Comparison of ENCODE assay signal across 1 cellular context in the genomic region with DNA sequence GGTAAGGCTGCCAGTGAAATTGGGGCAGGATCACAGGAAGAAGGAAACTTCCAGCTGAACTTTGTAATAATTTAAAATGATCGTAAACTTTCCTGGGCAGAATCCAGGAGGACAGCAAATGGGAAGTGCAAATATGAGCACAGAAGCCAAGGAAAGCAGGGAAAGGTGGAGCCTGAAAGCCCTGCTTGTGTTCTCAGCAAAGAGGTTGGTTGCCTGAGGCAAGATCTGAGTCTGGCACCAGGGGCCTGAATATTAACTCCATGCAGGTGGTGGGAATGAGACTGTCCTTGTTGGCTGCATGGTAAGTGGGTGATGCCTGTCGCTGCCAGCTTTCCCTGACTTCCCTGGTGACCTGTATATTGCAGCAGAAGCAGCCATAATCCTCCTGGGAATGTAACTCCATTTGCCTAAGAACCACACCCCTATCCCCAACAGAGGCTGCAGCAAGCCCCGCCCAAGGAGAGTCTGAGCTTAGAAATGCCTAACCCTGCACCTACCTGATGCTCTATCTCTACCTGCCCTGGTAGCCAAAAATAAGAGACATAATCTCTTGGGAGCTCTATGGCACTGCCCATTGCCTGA.
TF ChIP-seq lines count a peak whose summit lies in the region.

No MANE protein-coding gene starts in this region.

TF ChIP-seq in GM23338, 12 proteins besides CTCF, POLR2A, EP300 and RAD21 (continued from another document):
- TF ChIP-seq, protein P1, sequence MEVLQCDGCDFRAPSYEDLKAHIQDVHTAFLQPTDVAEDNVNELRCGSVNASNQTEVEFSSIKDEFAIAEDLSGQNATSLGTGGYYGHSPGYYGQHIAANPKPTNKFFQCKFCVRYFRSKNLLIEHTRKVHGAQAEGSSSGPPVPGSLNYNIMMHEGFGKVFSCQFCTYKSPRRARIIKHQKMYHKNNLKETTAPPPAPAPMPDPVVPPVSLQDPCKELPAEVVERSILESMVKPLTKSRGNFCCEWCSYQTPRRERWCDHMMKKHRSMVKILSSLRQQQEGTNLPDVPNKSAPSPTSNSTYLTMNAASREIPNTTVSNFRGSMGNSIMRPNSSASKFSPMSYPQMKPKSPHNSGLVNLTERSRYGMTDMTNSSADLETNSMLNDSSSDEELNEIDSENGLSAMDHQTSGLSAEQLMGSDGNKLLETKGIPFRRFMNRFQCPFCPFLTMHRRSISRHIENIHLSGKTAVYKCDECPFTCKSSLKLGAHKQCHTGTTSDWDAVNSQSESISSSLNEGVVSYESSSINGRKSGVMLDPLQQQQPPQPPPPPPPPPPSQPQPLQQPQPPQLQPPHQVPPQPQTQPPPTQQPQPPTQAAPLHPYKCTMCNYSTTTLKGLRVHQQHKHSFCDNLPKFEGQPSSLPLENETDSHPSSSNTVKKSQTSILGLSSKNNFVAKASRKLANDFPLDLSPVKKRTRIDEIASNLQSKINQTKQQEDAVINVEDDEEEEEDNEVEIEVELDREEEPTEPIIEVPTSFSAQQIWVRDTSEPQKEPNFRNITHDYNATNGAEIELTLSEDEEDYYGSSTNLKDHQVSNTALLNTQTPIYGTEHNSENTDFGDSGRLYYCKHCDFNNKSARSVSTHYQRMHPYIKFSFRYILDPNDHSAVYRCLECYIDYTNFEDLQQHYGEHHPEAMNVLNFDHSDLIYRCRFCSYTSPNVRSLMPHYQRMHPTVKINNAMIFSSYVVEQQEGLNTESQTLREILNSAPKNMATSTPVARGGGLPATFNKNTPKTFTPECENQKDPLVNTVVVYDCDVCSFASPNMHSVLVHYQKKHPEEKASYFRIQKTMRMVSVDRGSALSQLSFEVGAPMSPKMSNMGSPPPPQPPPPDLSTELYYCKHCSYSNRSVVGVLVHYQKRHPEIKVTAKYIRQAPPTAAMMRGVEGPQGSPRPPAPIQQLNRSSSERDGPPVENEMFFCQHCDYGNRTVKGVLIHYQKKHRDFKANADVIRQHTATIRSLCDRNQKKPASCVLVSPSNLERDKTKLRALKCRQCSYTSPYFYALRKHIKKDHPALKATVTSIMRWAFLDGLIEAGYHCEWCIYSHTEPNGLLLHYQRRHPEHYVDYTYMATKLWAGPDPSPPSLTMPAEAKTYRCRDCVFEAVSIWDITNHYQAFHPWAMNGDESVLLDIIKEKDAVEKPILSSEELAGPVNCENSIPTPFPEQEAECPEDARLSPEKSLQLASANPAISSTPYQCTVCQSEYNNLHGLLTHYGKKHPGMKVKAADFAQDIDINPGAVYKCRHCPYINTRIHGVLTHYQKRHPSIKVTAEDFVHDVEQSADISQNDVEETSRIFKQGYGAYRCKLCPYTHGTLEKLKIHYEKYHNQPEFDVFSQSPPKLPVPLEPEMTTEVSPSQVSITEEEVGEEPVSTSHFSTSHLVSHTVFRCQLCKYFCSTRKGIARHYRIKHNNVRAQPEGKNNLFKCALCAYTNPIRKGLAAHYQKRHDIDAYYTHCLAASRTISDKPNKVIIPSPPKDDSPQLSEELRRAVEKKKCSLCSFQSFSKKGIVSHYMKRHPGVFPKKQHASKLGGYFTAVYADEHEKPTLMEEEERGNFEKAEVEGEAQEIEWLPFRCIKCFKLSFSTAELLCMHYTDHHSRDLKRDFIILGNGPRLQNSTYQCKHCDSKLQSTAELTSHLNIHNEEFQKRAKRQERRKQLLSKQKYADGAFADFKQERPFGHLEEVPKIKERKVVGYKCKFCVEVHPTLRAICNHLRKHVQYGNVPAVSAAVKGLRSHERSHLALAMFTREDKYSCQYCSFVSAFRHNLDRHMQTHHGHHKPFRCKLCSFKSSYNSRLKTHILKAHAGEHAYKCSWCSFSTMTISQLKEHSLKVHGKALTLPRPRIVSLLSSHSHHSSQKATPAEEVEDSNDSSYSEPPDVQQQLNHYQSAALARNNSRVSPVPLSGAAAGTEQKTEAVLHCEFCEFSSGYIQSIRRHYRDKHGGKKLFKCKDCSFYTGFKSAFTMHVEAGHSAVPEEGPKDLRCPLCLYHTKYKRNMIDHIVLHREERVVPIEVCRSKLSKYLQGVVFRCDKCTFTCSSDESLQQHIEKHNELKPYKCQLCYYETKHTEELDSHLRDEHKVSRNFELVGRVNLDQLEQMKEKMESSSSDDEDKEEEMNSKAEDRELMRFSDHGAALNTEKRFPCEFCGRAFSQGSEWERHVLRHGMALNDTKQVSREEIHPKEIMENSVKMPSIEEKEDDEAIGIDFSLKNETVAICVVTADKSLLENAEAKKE (CRISPR knock-in tag; IDR thresholded peaks at IDR 0.05) = no peak
- TF ChIP-seq ZNF331 (CRISPR knock-in tag; IDR thresholded peaks at IDR 0.05; ENCODE audit: low read depth) (no peak), EZH2 (IDR thresholded peaks at IDR 0.05; ENCODE audit: low read depth, unreplicated experiment) (no peak), CREB1 (CRISPR knock-in tag; IDR thresholded peaks at IDR 0.05; ENCODE audit: low read depth) (no peak), STAT1 (IDR thresholded peaks at IDR 0.05; ENCODE audit: unreplicated experiment) (no peak), NANOG (IDR thresholded peaks at IDR 0.05; ENCODE audit: borderline replicate concordance) (no peak), EZH2phosphoT487 (IDR thresholded peaks at IDR 0.05; ENCODE audit: unreplicated experiment) (no peak), JUNB (IDR thresholded peaks at IDR 0.05; ENCODE audit: unreplicated experiment) (no peak)
- TF ChIP-seq, protein P2, sequence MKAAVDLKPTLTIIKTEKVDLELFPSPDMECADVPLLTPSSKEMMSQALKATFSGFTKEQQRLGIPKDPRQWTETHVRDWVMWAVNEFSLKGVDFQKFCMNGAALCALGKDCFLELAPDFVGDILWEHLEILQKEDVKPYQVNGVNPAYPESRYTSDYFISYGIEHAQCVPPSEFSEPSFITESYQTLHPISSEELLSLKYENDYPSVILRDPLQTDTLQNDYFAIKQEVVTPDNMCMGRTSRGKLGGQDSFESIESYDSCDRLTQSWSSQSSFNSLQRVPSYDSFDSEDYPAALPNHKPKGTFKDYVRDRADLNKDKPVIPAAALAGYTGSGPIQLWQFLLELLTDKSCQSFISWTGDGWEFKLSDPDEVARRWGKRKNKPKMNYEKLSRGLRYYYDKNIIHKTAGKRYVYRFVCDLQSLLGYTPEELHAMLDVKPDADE (IDR thresholded peaks at IDR 0.05) = no peak
- TF ChIP-seq, protein P3, sequence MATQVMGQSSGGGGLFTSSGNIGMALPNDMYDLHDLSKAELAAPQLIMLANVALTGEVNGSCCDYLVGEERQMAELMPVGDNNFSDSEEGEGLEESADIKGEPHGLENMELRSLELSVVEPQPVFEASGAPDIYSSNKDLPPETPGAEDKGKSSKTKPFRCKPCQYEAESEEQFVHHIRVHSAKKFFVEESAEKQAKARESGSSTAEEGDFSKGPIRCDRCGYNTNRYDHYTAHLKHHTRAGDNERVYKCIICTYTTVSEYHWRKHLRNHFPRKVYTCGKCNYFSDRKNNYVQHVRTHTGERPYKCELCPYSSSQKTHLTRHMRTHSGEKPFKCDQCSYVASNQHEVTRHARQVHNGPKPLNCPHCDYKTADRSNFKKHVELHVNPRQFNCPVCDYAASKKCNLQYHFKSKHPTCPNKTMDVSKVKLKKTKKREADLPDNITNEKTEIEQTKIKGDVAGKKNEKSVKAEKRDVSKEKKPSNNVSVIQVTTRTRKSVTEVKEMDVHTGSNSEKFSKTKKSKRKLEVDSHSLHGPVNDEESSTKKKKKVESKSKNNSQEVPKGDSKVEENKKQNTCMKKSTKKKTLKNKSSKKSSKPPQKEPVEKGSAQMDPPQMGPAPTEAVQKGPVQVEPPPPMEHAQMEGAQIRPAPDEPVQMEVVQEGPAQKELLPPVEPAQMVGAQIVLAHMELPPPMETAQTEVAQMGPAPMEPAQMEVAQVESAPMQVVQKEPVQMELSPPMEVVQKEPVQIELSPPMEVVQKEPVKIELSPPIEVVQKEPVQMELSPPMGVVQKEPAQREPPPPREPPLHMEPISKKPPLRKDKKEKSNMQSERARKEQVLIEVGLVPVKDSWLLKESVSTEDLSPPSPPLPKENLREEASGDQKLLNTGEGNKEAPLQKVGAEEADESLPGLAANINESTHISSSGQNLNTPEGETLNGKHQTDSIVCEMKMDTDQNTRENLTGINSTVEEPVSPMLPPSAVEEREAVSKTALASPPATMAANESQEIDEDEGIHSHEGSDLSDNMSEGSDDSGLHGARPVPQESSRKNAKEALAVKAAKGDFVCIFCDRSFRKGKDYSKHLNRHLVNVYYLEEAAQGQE (IDR thresholded peaks at IDR 0.05; ENCODE audit: unreplicated experiment) = no peak
